Comparison of ENCODE assay signal across 10 cellular contexts in genomic region chr4:7050481-7051143, GRCh38.
"Had no signal": no experiment of that assay in that cellular context is flagged by ENCODE, and none has a peak within 500 bp of the region (broad histone marks: within the 10 kb centered on the region; RNA-seq: fewer than 3 reads in every experiment).

No MANE protein-coding gene starts in this region.

- DNase-seq: activated B cell treated with CpG ODN at 0.5 μM for 24 hours; activated CD4-positive, alpha-beta T cell treated with anti-CD3 and anti-CD28 coated beads, Interleukin-2, amount 10 ng/mL, durations not matched to agents 24 days and 14 days; dorsolateral prefrontal cortex; mesenchymal stem cell; naive thymus-derived CD8-positive, alpha-beta T cell; tibial artery had no signal

- H3K9me3 Mint-ChIP-seq: activated B cell treated with CpG ODN at 0.5 μM for 24 hours; activated CD4-positive, alpha-beta T cell treated with anti-CD3 and anti-CD28 coated beads, Interleukin-2, amount 10 ng/mL, durations not matched to agents 24 days and 14 days; naive thymus-derived CD8-positive, alpha-beta T cell; stimulated activated memory B cell treated with anti-CD40 and anti-IgM and Interleukin-4, amounts not matched to agents 10 μg/mL and 1 μg/mL and 100 μg/mL, for 72 hours had no signal

- H3K27ac Mint-ChIP-seq: activated B cell treated with CpG ODN at 0.5 μM for 24 hours; activated CD4-positive, alpha-beta T cell treated with anti-CD3 and anti-CD28 coated beads, Interleukin-2, amount 10 ng/mL, durations not matched to agents 24 days and 14 days; progenitor cell of endocrine pancreas; stimulated activated memory B cell treated with anti-CD40 and anti-IgM and Interleukin-4, amounts not matched to agents 10 μg/mL and 1 μg/mL and 100 μg/mL, for 72 hours had no signal

- H3K27me3 Mint-ChIP-seq: activated B cell treated with CpG ODN at 0.5 μM for 24 hours; activated CD4-positive, alpha-beta T cell treated with anti-CD3 and anti-CD28 coated beads, Interleukin-2, amount 10 ng/mL, durations not matched to agents 24 days and 14 days; naive thymus-derived CD8-positive, alpha-beta T cell; progenitor cell of endocrine pancreas; stimulated activated memory B cell treated with anti-CD40 and anti-IgM and Interleukin-4, amounts not matched to agents 10 μg/mL and 1 μg/mL and 100 μg/mL, for 72 hours had no signal

- H3K4me3 Mint-ChIP-seq: activated B cell treated with CpG ODN at 0.5 μM for 24 hours; activated CD4-positive, alpha-beta T cell treated with anti-CD3 and anti-CD28 coated beads, Interleukin-2, amount 10 ng/mL, durations not matched to agents 24 days and 14 days; stimulated activated memory B cell treated with anti-CD40 and anti-IgM and Interleukin-4, amounts not matched to agents 10 μg/mL and 1 μg/mL and 100 μg/mL, for 72 hours had no signal

- ATAC-seq: gastroesophageal sphincter; left lung; naive thymus-derived CD8-positive, alpha-beta T cell; stimulated activated memory B cell treated with anti-CD40 and anti-IgM and Interleukin-4, amounts not matched to agents 10 μg/mL and 1 μg/mL and 100 μg/mL, for 72 hours had no signal
